In the genomic region with DNA sequence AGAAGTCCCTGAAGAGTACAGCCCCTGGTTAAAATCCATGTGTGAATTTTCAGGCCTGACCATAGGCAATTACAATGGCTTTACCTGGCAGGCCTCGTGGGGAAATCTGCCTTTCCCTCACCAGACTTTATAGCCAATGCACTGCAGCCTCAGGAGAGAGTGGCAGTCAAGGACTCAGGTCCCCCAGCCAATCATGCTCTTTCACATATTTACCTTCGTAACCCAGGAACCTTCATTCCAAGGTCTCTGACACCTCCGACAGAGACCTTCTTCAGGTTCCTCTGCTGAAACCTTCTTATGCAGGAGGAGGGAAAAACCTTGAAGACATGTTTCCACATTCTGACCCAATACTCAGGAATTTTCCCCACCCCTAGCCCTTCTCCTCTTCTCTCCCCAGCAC, we compare ENCODE assay signal across 1 cellular context.
TF ChIP-seq lines count a peak whose summit lies in the region.

No MANE protein-coding gene starts in this region.

TF ChIP-seq in WTC11, 78 proteins besides CTCF, POLR2A, EP300 and RAD21 (continued from another document):
- TF ChIP-seq, protein P1, sequence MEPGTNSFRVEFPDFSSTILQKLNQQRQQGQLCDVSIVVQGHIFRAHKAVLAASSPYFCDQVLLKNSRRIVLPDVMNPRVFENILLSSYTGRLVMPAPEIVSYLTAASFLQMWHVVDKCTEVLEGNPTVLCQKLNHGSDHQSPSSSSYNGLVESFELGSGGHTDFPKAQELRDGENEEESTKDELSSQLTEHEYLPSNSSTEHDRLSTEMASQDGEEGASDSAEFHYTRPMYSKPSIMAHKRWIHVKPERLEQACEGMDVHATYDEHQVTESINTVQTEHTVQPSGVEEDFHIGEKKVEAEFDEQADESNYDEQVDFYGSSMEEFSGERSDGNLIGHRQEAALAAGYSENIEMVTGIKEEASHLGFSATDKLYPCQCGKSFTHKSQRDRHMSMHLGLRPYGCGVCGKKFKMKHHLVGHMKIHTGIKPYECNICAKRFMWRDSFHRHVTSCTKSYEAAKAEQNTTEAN (CRISPR knock-in tag; IDR thresholded peaks at IDR 0.05): no peak
- TF ChIP-seq CDX4 (CRISPR knock-in tag; IDR thresholded peaks at IDR 0.05; ENCODE audit: borderline replicate concordance): no peak
- TF ChIP-seq TEAD4 (CRISPR knock-in tag; IDR thresholded peaks at IDR 0.05): no peak
- TF ChIP-seq FOXK1 (CRISPR knock-in tag; IDR thresholded peaks at IDR 0.05): no peak
- no peak for TF ChIP-seq MLX (CRISPR knock-in tag; IDR thresholded peaks at IDR 0.05)
- TF ChIP-seq ZNF512 (CRISPR knock-in tag; IDR thresholded peaks at IDR 0.05; ENCODE audit: borderline replicate concordance): no peak
- TF ChIP-seq CBFB (CRISPR knock-in tag; IDR thresholded peaks at IDR 0.05; ENCODE audit: low read depth): no peak
- TF ChIP-seq ERG (CRISPR knock-in tag; IDR thresholded peaks at IDR 0.05): no peak
- TF ChIP-seq CREM (CRISPR knock-in tag; IDR thresholded peaks at IDR 0.05): no peak
- TF ChIP-seq ZNF219 (CRISPR knock-in tag; IDR thresholded peaks at IDR 0.05; ENCODE audit: borderline replicate concordance): no peak
- no peak for TF ChIP-seq TP53 (CRISPR knock-in tag; IDR thresholded peaks at IDR 0.05)
